Comparison of ENCODE assay signal across 22 cellular contexts in genomic region chr6:6587696-6588063, GRCh38. TPM values are rescaled to one million over a fixed set of nuclear protein-coding genes. Genes with fewer than 3 reads are reported as not detected.
A peak's percentile ranks its signal among the peaks of the same experiment; 100 is the strongest.
DNase-seq lines count a peak whose midpoint lies in the region; ATAC-seq and TF ChIP-seq lines count a peak whose summit lies in the region.
"Had no signal": no experiment of that assay in that cellular context is flagged by ENCODE, and none has a peak within 500 bp of the region (broad histone marks: within the 10 kb centered on the region; RNA-seq: fewer than 3 reads in every experiment).

No MANE protein-coding gene starts in this region.

- DNase-seq in activated CD4-positive, alpha-beta T cell treated with anti-CD3 and anti-CD28 coated beads for 36 hours = no peak
- DNase-seq in activated CD4-positive, alpha-beta T cell treated with anti-CD3 and anti-CD28 coated beads, Interleukin-2, amount 50 U/mL, for 1 hour = no peak
- DNase-seq in T-cell (no peak), memory B cell (ENCODE audit: low spot score in 2 of 2) (no peak), omental fat pad (ENCODE audit: low spot score) (no peak), KBM-7 (no peak), A172 (ENCODE audit: low spot score) (no peak)
- DNase-seq: activated T-cell treated with anti-CD3 and anti-CD28 coated beads, Interleukin-2, amount 50 U/mL, for 4 hours; amniotic stem cell; CD4-positive, alpha-beta memory T cell; DMS79; effector CD8-positive, alpha-beta T cell; left cardiac atrium; midbrain; NCI-H526 treated with DMSO at 0.1 percent for 48 hours; small intestine; thyroid gland had no signal

- no peak for TF ChIP-seq CTCF in omental fat pad (IDR thresholded peaks at IDR 0.05)

- CTCF ChIA-PET in activated CD4-positive, alpha-beta T cell treated with anti-CD3 and anti-CD28 coated beads for 36 hours (lab: Charles Lee) = interaction anchor here (0.7 to 1.0 kb wide), 3 partner anchors 31 to 96 kb away, joined by 3 read pairs; no protein-coding TSS in a partner anchor
- CTCF ChIA-PET in T-cell (lab: Charles Lee) = no interaction called here

- H3K27me3 Mint-ChIP-seq in activated CD4-positive, alpha-beta T cell treated with anti-CD3 and anti-CD28 coated beads for 36 hours = no peaks in the 10 kb centered on the region
- H3K27me3 Mint-ChIP-seq in T-cell (no peaks in the 10 kb centered on the region), memory B cell (no peaks in the 10 kb centered on the region)

- H3K4me3 Mint-ChIP-seq in activated CD4-positive, alpha-beta T cell treated with anti-CD3 and anti-CD28 coated beads for 36 hours = peak overlapping the region; percentile 66
- H3K4me3 Mint-ChIP-seq in T-cell (peak overlapping the region in 2 of 3 donors; percentile 74 to 77), memory B cell (peak overlapping the region; percentile 98)
- H3K4me3 Mint-ChIP-seq: neural progenitor cell had no signal

- POLR2A ChIA-PET in activated CD4-positive, alpha-beta T cell treated with anti-CD3 and anti-CD28 coated beads for 36 hours (lab: Charles Lee) = no interaction called here
- POLR2A ChIA-PET in T-cell (lab: Charles Lee) = interaction anchor here in 1 of 2 donors (0.6 kb wide), 1 partner anchor 23 kb away, joined by 3 read pairs; no protein-coding TSS in a partner anchor

- no peak for ATAC-seq in activated CD4-positive, alpha-beta T cell treated with anti-CD3 and anti-CD28 coated beads for 36 hours
- ATAC-seq in T-cell (replicated peaks in 1 of 4) (no peak), memory B cell (ENCODE audit: low read depth) (no peak), omental fat pad (ENCODE audit: low FRiP score) (no peak)
- ATAC-seq: A549 had no signal

- H3K4me1 Mint-ChIP-seq in activated CD4-positive, alpha-beta T cell treated with anti-CD3 and anti-CD28 coated beads for 36 hours = peaks cover 62% of the 10 kb centered on the region
- peaks cover 70 to 81% (median 74%) of the 10 kb centered on the region in 3 donors for H3K4me1 Mint-ChIP-seq in T-cell
- H3K4me1 Mint-ChIP-seq in memory B cell = peaks cover 66% of the 10 kb centered on the region
- H3K4me1 Mint-ChIP-seq: neural progenitor cell had no signal

- peaks cover 4% of the 10 kb centered on the region for H3K36me3 Mint-ChIP-seq in activated CD4-positive, alpha-beta T cell treated with anti-CD3 and anti-CD28 coated beads for 36 hours (ENCODE audit: low read depth)
- H3K36me3 Mint-ChIP-seq in T-cell (no peaks in the 10 kb centered on the region), memory B cell (peaks cover 11% of the 10 kb centered on the region)
- H3K36me3 Mint-ChIP-seq: CD4-positive, alpha-beta memory T cell; neural progenitor cell had no signal

- peak overlapping the region; percentile 74; the same call in 1 of the 2 replicates for H3K4me3 ChIP-seq in GM08714 (ENCODE audit: low read length)
- H3K4me3 ChIP-seq: A549, neural progenitor cell, thyroid gland had no signal

- in situ Hi-C loops in KBM-7 (cut with MboI; ENCODE audit: low pct_unique_long_range_greater_than_20kb, low sequenced_read_pairs) = no loop called here

- peak overlapping the region; percentile 89 for H3K27ac Mint-ChIP-seq in activated CD4-positive, alpha-beta T cell treated with anti-CD3 and anti-CD28 coated beads for 36 hours
- H3K27ac Mint-ChIP-seq in T-cell (peak overlapping the region; percentile 89 to 97), memory B cell (peak overlapping the region; percentile 95)
- H3K27ac Mint-ChIP-seq: neural progenitor cell had no signal

- peaks cover 1% of the 10 kb centered on the region for H3K9me3 Mint-ChIP-seq in activated CD4-positive, alpha-beta T cell treated with anti-CD3 and anti-CD28 coated beads for 36 hours (ENCODE audit: low read depth)
- H3K9me3 Mint-ChIP-seq in T-cell = peaks cover 0 to 3% (median 0%) of the 10 kb centered on the region in 3 donors
- no peaks in the 10 kb centered on the region for H3K9me3 Mint-ChIP-seq in memory B cell
- H3K9me3 Mint-ChIP-seq: activated T-cell treated with anti-CD3 and anti-CD28 coated beads, Interleukin-2, amount 50 U/mL, for 4 hours; CD4-positive, alpha-beta memory T cell had no signal

- intact Hi-C loops in activated CD4-positive, alpha-beta T cell treated with anti-CD3 and anti-CD28 coated beads for 36 hours (cut with DNase I, micrococcal nuclease) = no loop called here

RNA-seq across cellular contexts. Expression of gene LY86, which starts 0.8 kb away (rescaled TPM):
- total RNA-seq in activated CD4-positive, alpha-beta T cell treated with anti-CD3 and anti-CD28 coated beads for 36 hours = 1 to 10 TPM in 1 of 2 experiments, under 1 TPM in 1; 0.90 to 1.5 TPM
- total RNA-seq in T-cell (1 to 10 TPM in 3 of 5 donors, under 1 TPM in 2; 0.54 to 3.6 (median 2.5) TPM), omental fat pad (10 to 100 TPM in 2 of 4 donors, 1 to 10 TPM in 2; 2.7 to 11.6 (median 8.1) TPM)
- total RNA-seq in A172 (2014; rRNA removed; shearing (Covaris generic)) = not detected in 2 replicates
- total RNA-seq: pulmonary artery endothelial cell, SK-MEL-5 had no signal
